8 cellular contexts compared by ENCODE assay signal in genomic region chr13:63636231-63636993, GRCh38.
DNase-seq lines count a peak whose midpoint lies in the region; ATAC-seq and TF ChIP-seq lines count a peak whose summit lies in the region.

No MANE protein-coding gene starts in this region.

- H3K4me3 ChIP-seq in BE2C (ENCODE audit: low read depth, low read length) (peak overlapping the region; percentile 70), colonic mucosa (no peak overlapping the region)

- no peaks in the 10 kb centered on the region for H3K27me3 Mint-ChIP-seq in IgD-negative memory B cell
- no peaks in the 10 kb centered on the region for H3K27me3 Mint-ChIP-seq in activated CD4-positive, alpha-beta memory T cell treated with anti-CD3 and anti-CD28 coated beads, Interleukin-2, amount 10 ng/mL, durations not matched to agents 7 days and 5 days
- H3K27me3 Mint-ChIP-seq in naive B cell = no peaks in the 10 kb centered on the region

- DNase-seq in BE2C (peak; percentile 15), naive B cell (no peak), colonic mucosa (no peak), OCI-M2 (lab: John Stamatoyannopoulos, UW; ENCODE audit: unreplicated experiment) (no peak)
- no peak for DNase-seq in activated CD4-positive, alpha-beta memory T cell treated with anti-CD3 and anti-CD28 coated beads, Interleukin-2, amount 10 ng/mL, durations not matched to agents 7 days and 5 days

- ATAC-seq in GM19395 (IDR thresholded peaks at IDR 0.05; ENCODE audit: unreplicated experiment) = peak; percentile 72
- no peak for ATAC-seq in naive B cell (ENCODE audit: low read depth in 2 of 2)
- ATAC-seq in GM21576 (IDR thresholded peaks at IDR 0.05; ENCODE audit: unreplicated experiment) = no peak

- no peaks in the 10 kb centered on the region for H3K36me3 Mint-ChIP-seq in IgD-negative memory B cell
- no peaks in the 10 kb centered on the region for H3K36me3 Mint-ChIP-seq in activated CD4-positive, alpha-beta memory T cell treated with anti-CD3 and anti-CD28 coated beads, Interleukin-2, amount 10 ng/mL, durations not matched to agents 7 days and 5 days (ENCODE audit: low read depth)
- H3K36me3 Mint-ChIP-seq in naive B cell = no peaks in the 10 kb centered on the region

- H3K9me3 Mint-ChIP-seq in IgD-negative memory B cell (peaks cover 0 to under 1% (median 0%) of the 10 kb centered on the region in 3 donors), naive B cell (peaks cover 0 to under 1% (median 0%) of the 10 kb centered on the region in 7 donors)
- no peaks in the 10 kb centered on the region for H3K9me3 Mint-ChIP-seq in activated CD4-positive, alpha-beta memory T cell treated with anti-CD3 and anti-CD28 coated beads, Interleukin-2, amount 10 ng/mL, durations not matched to agents 7 days and 5 days

- CTCF ChIA-PET in activated CD4-positive, alpha-beta memory T cell treated with anti-CD3 and anti-CD28 coated beads, Interleukin-2, amount 10 ng/mL, durations not matched to agents 7 days and 5 days (lab: Charles Lee) = no interaction called here

- peaks cover 0 to 2% (median 0%) of the 10 kb centered on the region in 3 donors for H3K4me1 Mint-ChIP-seq in IgD-negative memory B cell
- no peaks in the 10 kb centered on the region for H3K4me1 Mint-ChIP-seq in activated CD4-positive, alpha-beta memory T cell treated with anti-CD3 and anti-CD28 coated beads, Interleukin-2, amount 10 ng/mL, durations not matched to agents 7 days and 5 days
- peaks cover 5 to 6% (median 6%) of the 10 kb centered on the region in 3 donors for H3K4me1 Mint-ChIP-seq in naive B cell

- H3K27me3 ChIP-seq in BE2C (no peaks in the 10 kb centered on the region), colonic mucosa (no peaks in the 10 kb centered on the region)

- H3K36me3 ChIP-seq in BE2C = no peaks in the 10 kb centered on the region
- no peaks in the 10 kb centered on the region for H3K36me3 ChIP-seq in colonic mucosa

- no peak overlapping the region for H3K27ac Mint-ChIP-seq in IgD-negative memory B cell
- no peak overlapping the region for H3K27ac Mint-ChIP-seq in activated CD4-positive, alpha-beta memory T cell treated with anti-CD3 and anti-CD28 coated beads, Interleukin-2, amount 10 ng/mL, durations not matched to agents 7 days and 5 days
- peak overlapping the region in 3 of 6 donors; percentile 16 to 32 (median 17) for H3K27ac Mint-ChIP-seq in naive B cell

- H3K4me1 ChIP-seq in BE2C = no peaks in the 10 kb centered on the region
- no peaks in the 10 kb centered on the region for H3K4me1 ChIP-seq in colonic mucosa

- POLR2A ChIA-PET in activated CD4-positive, alpha-beta memory T cell treated with anti-CD3 and anti-CD28 coated beads, Interleukin-2, amount 10 ng/mL, durations not matched to agents 7 days and 5 days (lab: Charles Lee) = no interaction called here

- intact Hi-C loops in colonic mucosa (cut with DNase I) = no loop called here

- no peaks in the 10 kb centered on the region for H3K9me3 ChIP-seq in BE2C
- H3K9me3 ChIP-seq in colonic mucosa = no peaks in the 10 kb centered on the region

- TF ChIP-seq CTCF in BE2C (IDR thresholded peaks at IDR 0.05; ENCODE audit: low read depth, low read length) (peak; percentile 69), colonic mucosa (IDR thresholded peaks at IDR 0.05) (no peak)

- no peak overlapping the region for H3K9ac ChIP-seq in colonic mucosa (ENCODE audit: low read depth in 2 of 2, low read length in 2 of 2)

- H3K27ac ChIP-seq in colonic mucosa = no peak overlapping the region

- peak overlapping the region in 3 of 4 donors; percentile 59 to 81 (median 79) for H3K4me3 Mint-ChIP-seq in IgD-negative memory B cell
- H3K4me3 Mint-ChIP-seq in activated CD4-positive, alpha-beta memory T cell treated with anti-CD3 and anti-CD28 coated beads, Interleukin-2, amount 10 ng/mL, durations not matched to agents 7 days and 5 days = peak overlapping the region; percentile 63
- peak overlapping the region; percentile 58 to 90 (median 73) for H3K4me3 Mint-ChIP-seq in naive B cell
